Comparison of ENCODE assay signal across 17 cellular contexts in the genomic region with DNA sequence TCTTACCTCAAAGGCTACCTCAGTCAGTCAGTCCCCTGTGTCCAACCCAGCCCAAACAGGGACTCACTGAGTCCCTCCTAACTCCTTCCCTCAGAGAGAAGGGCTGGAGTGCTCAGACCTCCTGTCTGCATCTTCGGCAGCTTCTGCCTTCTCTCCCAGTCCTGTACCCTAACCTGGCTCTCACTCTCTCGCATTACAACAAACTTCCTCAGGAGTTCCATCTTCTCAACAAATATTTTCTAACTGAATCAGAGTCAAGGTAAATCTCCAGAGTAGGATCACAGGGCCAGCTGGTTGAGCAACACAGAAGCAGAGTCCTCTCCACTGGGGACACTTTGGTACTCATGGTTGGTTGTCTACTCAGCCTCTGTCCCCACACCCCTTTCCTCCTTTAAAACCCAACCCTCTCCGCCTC.
DNase-seq lines count a peak whose midpoint lies in the region; ATAC-seq and TF ChIP-seq lines count a peak whose summit lies in the region.
"Had no signal": no experiment of that assay in that cellular context is flagged by ENCODE, and none has a peak within 500 bp of the region (broad histone marks: within the 10 kb centered on the region; RNA-seq: fewer than 3 reads in every experiment).

No MANE protein-coding gene starts in this region.

- DNase-seq in AG04450 (ENCODE audit: low read depth, low spot score) = no peak
- DNase-seq in NCI-H226 = peak; percentile 55
- peak; percentile 87 for DNase-seq in mammary epithelial cell
- DNase-seq in neural crest cell (ENCODE audit: low read depth, low spot score) = no peak
- DNase-seq in HAP-1 (ENCODE audit: low spot score in 2 of 2) = no peak
- no peak for DNase-seq in NCI-H1417 (lab: John Stamatoyannopoulos, UW)
- no peak for DNase-seq in NCI-H2227 treated with DMSO at 0.1 percent for 48 hours (lab: John Stamatoyannopoulos, UW)
- DNase-seq in natural killer cell = no peak
- DNase-seq: activated CD4-positive, alpha-beta T cell treated with anti-CD3 and anti-CD28 coated beads for 48 hours; COR-L47; gastrocnemius medialis; MG63; NCI-H2107; ovary; small intestine; stimulated activated naive B cell treated with anti-CD40 and anti-IgM and Interleukin-4, amounts not matched to agents 10 μg/mL and 1 μg/mL and 100 μg/mL, for 72 hours had no signal

- 28% methylated on average over 3 of the region's 3 CpGs for WGBS in mammary epithelial cell (ENCODE audit: low coverage, missing lambda C conversion rate)

- H3K9me3 Mint-ChIP-seq in neural crest cell (no peaks in the 10 kb centered on the region), natural killer cell (no peaks in the 10 kb centered on the region)
- H3K9me3 Mint-ChIP-seq: central memory CD8-positive, alpha-beta T cell; stimulated activated naive B cell treated with anti-CD40 and anti-IgM and Interleukin-4, amounts not matched to agents 10 μg/mL and 1 μg/mL and 100 μg/mL, for 72 hours had no signal

- no TSS peak for BruUV-seq in mammary epithelial cell (replicated peaks; lab: Mats Ljungman, UMichigan)

- H3K4me3 Mint-ChIP-seq in neural crest cell = no peak overlapping the region
- no peak overlapping the region for H3K4me3 Mint-ChIP-seq in natural killer cell
- H3K4me3 Mint-ChIP-seq: central memory CD8-positive, alpha-beta T cell; stimulated activated naive B cell treated with anti-CD40 and anti-IgM and Interleukin-4, amounts not matched to agents 10 μg/mL and 1 μg/mL and 100 μg/mL, for 72 hours had no signal

- dilution Hi-C loops in mammary epithelial cell (cut with HindIII; ENCODE audit: low sequenced_read_pairs) = no loop called here

- peak overlapping the region; percentile 68 for H3K4me2 ChIP-seq in mammary epithelial cell (ENCODE audit: insufficient read depth, low read depth, low read length)

- H3K27me3 Mint-ChIP-seq in neural crest cell (ENCODE audit: low read depth) (no peaks in the 10 kb centered on the region), natural killer cell (ENCODE audit: low read depth in 2 of 2) (peaks cover 10 to 27% of the 10 kb centered on the region in 2 donors)

- H3K36me3 ChIP-seq in mammary epithelial cell (ENCODE audit: insufficient read depth, low read length) = no peaks in the 10 kb centered on the region
- no peaks in the 10 kb centered on the region for H3K36me3 ChIP-seq in HAP-1 (replicated peaks)
- H3K36me3 ChIP-seq: gastrocnemius medialis, MG63, ovary had no signal

- H3K4me3 ChIP-seq in AG04450 (ENCODE audit: low read depth, low read length) (no peak overlapping the region), mammary epithelial cell (replicated peaks in 1 of 3; ENCODE audit: insufficient read depth in 1 of 3, low read depth in 2 of 3, low read length in 3 of 3) (no peak overlapping the region), HAP-1 (no peak overlapping the region)
- H3K4me3 ChIP-seq: gastrocnemius medialis, MG63, ovary had no signal

- no peaks in the 10 kb centered on the region for H3K79me2 ChIP-seq in mammary epithelial cell (ENCODE audit: insufficient read depth, low read length)

- peak overlapping the region; percentile 29 for H3K9ac ChIP-seq in mammary epithelial cell (ENCODE audit: insufficient read depth, low read length)

- TF ChIP-seq CTCF in AG04450 (IDR thresholded peaks at IDR 0.05; ENCODE audit: low read depth, low read length) (no peak), mammary epithelial cell (conservative IDR thresholded peaks at IDR 0.05 in 1 of 2, IDR thresholded peaks at IDR 0.05 in 1 of 2; ENCODE audit: extremely low read depth in 1 of 2, insufficient read depth in 1 of 2, low read depth in 1 of 2, low read length in 2 of 2) (no peak), neural crest cell (conservative IDR thresholded peaks at IDR 0.05) (no peak), natural killer cell (IDR thresholded peaks at IDR 0.05) (no peak)

- POLR2A ChIA-PET in AG04450 (lab: Yijun Ruan, JAX) = no interaction called here

- H3K9me3 ChIP-seq in AG04450 (ENCODE audit: control insufficient read depth, insufficient read depth, low read length) = no peaks in the 10 kb centered on the region
- H3K9me3 ChIP-seq in mammary epithelial cell (replicated peaks; ENCODE audit: insufficient read depth, low read length) = no peaks in the 10 kb centered on the region
- H3K9me3 ChIP-seq in HAP-1 = no peaks in the 10 kb centered on the region
- H3K9me3 ChIP-seq: gastrocnemius medialis, MG63, ovary had no signal

- H3K4me1 Mint-ChIP-seq in neural crest cell (peaks cover 14% of the 10 kb centered on the region), natural killer cell (no peaks in the 10 kb centered on the region)
- H3K4me1 Mint-ChIP-seq: central memory CD8-positive, alpha-beta T cell had no signal

- peak overlapping the region; percentile 21 for H3K27ac ChIP-seq in AG04450 (ENCODE audit: low read depth, low read length)
- peak overlapping the region; percentile 93 for H3K27ac ChIP-seq in mammary epithelial cell (ENCODE audit: insufficient read depth, low read depth, low read length)
- H3K27ac ChIP-seq: gastrocnemius medialis, ovary had no signal

- intact Hi-C loops in mammary epithelial cell (cut with micrococcal nuclease) (loop anchor here (2.0 kb wide), 1 partner anchor 24 kb away; no protein-coding TSS in a partner anchor), natural killer cell (cut with micrococcal nuclease) (no loop called here)

- no peaks in the 10 kb centered on the region for H4K20me1 ChIP-seq in mammary epithelial cell (ENCODE audit: insufficient read depth, low read length)

- CTCF ChIA-PET in AG04450 (lab: Charles Lee) (interaction anchor here (0.5 kb wide), 1 partner anchor 40 kb away, joined by 3 read pairs; no protein-coding TSS in a partner anchor), mammary epithelial cell (lab: Charles Lee; ENCODE audit: low non-redundant PET) (no interaction called here)

- H3K27me3 ChIP-seq in AG04450 (ENCODE audit: control insufficient read depth, insufficient read depth, low read length) (no peaks in the 10 kb centered on the region), mammary epithelial cell (ENCODE audit: insufficient read depth, low read length) (no peaks in the 10 kb centered on the region), HAP-1 (ENCODE audit: low read depth) (no peaks in the 10 kb centered on the region)
- H3K27me3 ChIP-seq: gastrocnemius medialis, MG63, ovary had no signal

- no peak for ATAC-seq in natural killer cell
- ATAC-seq: stimulated activated naive B cell treated with anti-CD40 and anti-IgM and Interleukin-4, amounts not matched to agents 10 μg/mL and 1 μg/mL and 100 μg/mL, for 72 hours had no signal

- H3K27ac Mint-ChIP-seq in neural crest cell (ENCODE audit: unreplicated experiment) (peak overlapping the region; percentile 53), natural killer cell (no peak overlapping the region)
- H3K27ac Mint-ChIP-seq: stimulated activated naive B cell treated with anti-CD40 and anti-IgM and Interleukin-4, amounts not matched to agents 10 μg/mL and 1 μg/mL and 100 μg/mL, for 72 hours had no signal

- peak overlapping the region; percentile 61 for H2AFZ ChIP-seq in mammary epithelial cell (ENCODE audit: low read depth, low read length)

- in situ Hi-C loops in mammary epithelial cell (cut with MboI; ENCODE audit: low sequenced_read_pairs in 2 of 2) (no loop called here), HAP-1 (cut with MboI; ENCODE audit: low sequenced_read_pairs) (no loop called here)

- peaks cover 52% of the 10 kb centered on the region for H3K4me1 ChIP-seq in mammary epithelial cell (ENCODE audit: insufficient read depth, low read length)
- no peaks in the 10 kb centered on the region for H3K4me1 ChIP-seq in HAP-1
- H3K4me1 ChIP-seq: gastrocnemius medialis had no signal

- no peaks in the 10 kb centered on the region for H3K36me3 Mint-ChIP-seq in neural crest cell (ENCODE audit: low read depth)
- no peaks in the 10 kb centered on the region for H3K36me3 Mint-ChIP-seq in natural killer cell
- H3K36me3 Mint-ChIP-seq: stimulated activated naive B cell treated with anti-CD40 and anti-IgM and Interleukin-4, amounts not matched to agents 10 μg/mL and 1 μg/mL and 100 μg/mL, for 72 hours had no signal

Comparison
In these comparisons a context has a peak if more than half of its experiments do, and no peak if none do; other contexts are left out.
1. DNase-seq: peak in NCI-H226 (single experiment) and mammary epithelial cell (single experiment); none in AG04450 (single experiment), neural crest cell (single experiment), HAP-1 (0 of 2), NCI-H1417 (0 of 3), NCI-H2227 treated with DMSO at 0.1 percent for 48 hours (single experiment) and natural killer cell (single experiment).